In genomic region chr4:140092094-140092820, GRCh38 we compare ENCODE assay signal across 8 cellular contexts.
A peak's percentile ranks its signal among the peaks of the same experiment; 100 is the strongest.
DNase-seq lines count a peak whose midpoint lies in the region; ATAC-seq and TF ChIP-seq lines count a peak whose summit lies in the region.

No MANE protein-coding gene starts in this region.

- H3K27ac ChIP-seq in upper lobe of right lung, result peak overlapping the region; percentile 75

- H3K9me3 ChIP-seq in upper lobe of right lung, result no peaks in the 10 kb centered on the region

- H3K27me3 Mint-ChIP-seq in activated T-cell treated with anti-CD3 and anti-CD28 coated beads, Interleukin-2, amount 50 U/mL, for 4 hours (ENCODE audit: low read depth), result no peaks in the 10 kb centered on the region
- H3K27me3 Mint-ChIP-seq in mesothelial cell of epicardium (ENCODE audit: low read depth), result no peaks in the 10 kb centered on the region

- H3K27me3 ChIP-seq in upper lobe of right lung, result no peaks in the 10 kb centered on the region

- no peak for ATAC-seq in activated T-cell treated with anti-CD3 and anti-CD28 coated beads, Interleukin-2, amount 50 U/mL, for 4 hours
- no peak for ATAC-seq in upper lobe of right lung
- no peak for ATAC-seq in GM18858 (IDR thresholded peaks at IDR 0.05; ENCODE audit: unreplicated experiment)
- ATAC-seq in GM21515 (IDR thresholded peaks at IDR 0.05; ENCODE audit: unreplicated experiment), result no peak

- intact Hi-C loops in upper lobe of right lung (cut with DNase I), result no loop called here

- TF ChIP-seq CTCF in mesothelial cell of epicardium (IDR thresholded peaks at IDR 0.05; ENCODE audit: unreplicated experiment) (no peak), upper lobe of right lung (IDR thresholded peaks at IDR 0.05) (no peak)

- no peaks in the 10 kb centered on the region for H3K9me3 Mint-ChIP-seq in activated T-cell treated with anti-CD3 and anti-CD28 coated beads, Interleukin-2, amount 50 U/mL, for 4 hours
- H3K9me3 Mint-ChIP-seq in mesothelial cell of epicardium, result no peaks in the 10 kb centered on the region

- peak overlapping the region; percentile 94 for H3K27ac Mint-ChIP-seq in mesothelial cell of epicardium

- peaks cover 37% of the 10 kb centered on the region for H3K4me1 Mint-ChIP-seq in activated T-cell treated with anti-CD3 and anti-CD28 coated beads, Interleukin-2, amount 50 U/mL, for 4 hours (ENCODE audit: low read depth)
- peaks cover 63% of the 10 kb centered on the region for H3K4me1 Mint-ChIP-seq in mesothelial cell of epicardium

- H3K4me1 ChIP-seq in upper lobe of right lung, result peaks cover 61% of the 10 kb centered on the region

- H3K4me3 Mint-ChIP-seq in activated T-cell treated with anti-CD3 and anti-CD28 coated beads, Interleukin-2, amount 50 U/mL, for 4 hours, result no peak overlapping the region
- H3K4me3 Mint-ChIP-seq in mesothelial cell of epicardium, result peak overlapping the region; percentile 65

- H3K36me3 Mint-ChIP-seq in activated T-cell treated with anti-CD3 and anti-CD28 coated beads, Interleukin-2, amount 50 U/mL, for 4 hours (ENCODE audit: insufficient read depth), result no peaks in the 10 kb centered on the region
- H3K36me3 Mint-ChIP-seq in mesothelial cell of epicardium, result no peaks in the 10 kb centered on the region

- DNase-seq in activated T-cell treated with anti-CD3 and anti-CD28 coated beads, Interleukin-2, amount 50 U/mL, for 1 hour, result peak; percentile 33
- no peak for DNase-seq in activated T-cell treated with anti-CD3 and anti-CD28 coated beads, Interleukin-2, amount 50 U/mL, for 4 hours
- DNase-seq in NCI-H82 (lab: John Stamatoyannopoulos, UW) (peak; percentile 96), ecto neural progenitor cell (ENCODE audit: low spot score) (peak; percentile 76), mesothelial cell of epicardium (ENCODE audit: low spot score in 2 of 2, unreplicated experiment in 2 of 2) (peak in 1 of 2 experiments; percentile 51), upper lobe of right lung (peak; percentile 66)

- H3K36me3 ChIP-seq in upper lobe of right lung, result no peaks in the 10 kb centered on the region

- H3K4me3 ChIP-seq in upper lobe of right lung, result peak overlapping the region; percentile 30
